Comparison of ENCODE assay signal across 8 cellular contexts in genomic region chr2:10123281-10123680, GRCh38. TPM values are rescaled to one million over a fixed set of nuclear protein-coding genes. Genes with fewer than 3 reads are reported as not detected.
DNase-seq lines count a peak whose midpoint lies in the region; ATAC-seq and TF ChIP-seq lines count a peak whose summit lies in the region.

No MANE protein-coding gene starts in this region.

- H3K27me3 ChIP-seq in heart right ventricle: peaks cover 11 to 27% (median 18%) of the 10 kb centered on the region in 7 donors
- no peaks in the 10 kb centered on the region for H3K27me3 ChIP-seq in iPS-20b (ENCODE audit: insufficient read depth, low read length)

- TF ChIP-seq CTCF in heart right ventricle (IDR thresholded peaks at IDR 0.05) (no peak), type B pancreatic cell (conservative IDR thresholded peaks at IDR 0.05) (no peak)

- H3K9me3 Mint-ChIP-seq in activated T-helper 1 cell treated with anti-CD3 and anti-CD28 coated beads, Interleukin-12 subunit alpha, Interleukin-12 subunit beta, Interleukin-2, Interleukin-4 antibody, amounts not matched to agents 30 ng/mL and 10 ng/mL and 1 ng/mL, durations not matched to agents 14 hours and 24 hours and 36 hours: no peaks in the 10 kb centered on the region
- H3K9me3 Mint-ChIP-seq in type B pancreatic cell: no peaks in the 10 kb centered on the region

- H3K27me3 Mint-ChIP-seq in activated T-helper 1 cell treated with anti-CD3 and anti-CD28 coated beads, Interleukin-12 subunit alpha, Interleukin-12 subunit beta, Interleukin-2, Interleukin-4 antibody, amounts not matched to agents 30 ng/mL and 10 ng/mL and 1 ng/mL, durations not matched to agents 14 hours and 24 hours and 36 hours (ENCODE audit: insufficient read depth): no peaks in the 10 kb centered on the region
- H3K27me3 Mint-ChIP-seq in type B pancreatic cell: no peaks in the 10 kb centered on the region

- peak overlapping the region in 8 of 10 donors; percentile 39 to 77 (median 58) for H3K4me3 ChIP-seq in heart right ventricle
- peak overlapping the region; percentile 87 for H3K4me3 ChIP-seq in iPS-20b (ENCODE audit: low read length)

- no peaks in the 10 kb centered on the region for H3K9me3 ChIP-seq in heart right ventricle
- H3K9me3 ChIP-seq in iPS-20b (ENCODE audit: insufficient read depth, low read depth, low read length): no peaks in the 10 kb centered on the region

- H3K4me1 Mint-ChIP-seq in activated T-helper 1 cell treated with anti-CD3 and anti-CD28 coated beads, Interleukin-12 subunit alpha, Interleukin-12 subunit beta, Interleukin-2, Interleukin-4 antibody, amounts not matched to agents 30 ng/mL and 10 ng/mL and 1 ng/mL, durations not matched to agents 14 hours and 24 hours and 36 hours (ENCODE audit: low read depth): peaks cover 65% of the 10 kb centered on the region
- peaks cover 43% of the 10 kb centered on the region for H3K4me1 Mint-ChIP-seq in type B pancreatic cell (ENCODE audit: unreplicated experiment)

- no peak for ATAC-seq in heart right ventricle

- peak overlapping the region; percentile 94 for H3K4me3 Mint-ChIP-seq in activated T-helper 1 cell treated with anti-CD3 and anti-CD28 coated beads, Interleukin-12 subunit alpha, Interleukin-12 subunit beta, Interleukin-2, Interleukin-4 antibody, amounts not matched to agents 30 ng/mL and 10 ng/mL and 1 ng/mL, durations not matched to agents 14 hours and 24 hours and 36 hours
- peak overlapping the region; percentile 92 for H3K4me3 Mint-ChIP-seq in type B pancreatic cell

- 4 to 6% methylated on average over 18 of the region's 18 CpGs for WGBS in heart right ventricle, 2 donors

- H3K27ac ChIP-seq in heart right ventricle (peak overlapping the region in 1 of 10 donors; percentile 77), iPS-20b (ENCODE audit: low read length) (no peak overlapping the region)

- peaks cover 14 to 70% (median 29%) of the 10 kb centered on the region in 9 donors for H3K4me1 ChIP-seq in heart right ventricle
- H3K4me1 ChIP-seq in iPS-20b (ENCODE audit: insufficient read depth, low read length): peaks cover 4% of the 10 kb centered on the region; the same call in 1 of the 2 replicates

- DNase-seq in heart right ventricle (no peak), cardiac septum (ENCODE audit: low spot score) (no peak), type B pancreatic cell (ENCODE audit: extremely low spot score, unreplicated experiment) (no peak), SW480 (ENCODE audit: low spot score) (no peak), NCI-H526 treated with DMSO at 0.1 percent for 48 hours (lab: John Stamatoyannopoulos, UW) (no peak), iPS-NIHi7 (ENCODE audit: extremely low spot score) (no peak)
- DNase-seq in activated T-helper 1 cell treated with anti-CD3 and anti-CD28 coated beads, Interleukin-12 subunit alpha, Interleukin-12 subunit beta, Interleukin-2, Interleukin-4 antibody, amounts not matched to agents 30 ng/mL and 10 ng/mL and 1 ng/mL, durations not matched to agents 14 hours and 24 hours and 36 hours (ENCODE audit: low spot score): no peak

- H3K27ac Mint-ChIP-seq in activated T-helper 1 cell treated with anti-CD3 and anti-CD28 coated beads, Interleukin-12 subunit alpha, Interleukin-12 subunit beta, Interleukin-2, Interleukin-4 antibody, amounts not matched to agents 30 ng/mL and 10 ng/mL and 1 ng/mL, durations not matched to agents 14 hours and 24 hours and 36 hours: peak overlapping the region; percentile 93
- peak overlapping the region; percentile 70 for H3K27ac Mint-ChIP-seq in type B pancreatic cell

- H3K36me3 ChIP-seq in heart right ventricle (peaks cover 0 to 6% (median 0%) of the 10 kb centered on the region in 9 donors), iPS-20b (ENCODE audit: insufficient read depth, low read depth, low read length) (peaks cover 50% of the 10 kb centered on the region)

- peak overlapping the region; percentile 84 for H3K9ac ChIP-seq in iPS-20b (ENCODE audit: low read depth, low read length)

- intact Hi-C loops in heart right ventricle (cut with DNase I) (loop anchor here in 8 of 10 donors (2.0 to 10.0 kb wide), 7 partner anchors 182 to 544 kb away; partner anchors contain the start of gene HPCAL1 (in 1 of the 8)), cardiac septum (cut with DNase I) (no loop called here)
- intact Hi-C loops in activated T-helper 1 cell treated with anti-CD3 and anti-CD28 coated beads, Interleukin-12 subunit alpha, Interleukin-12 subunit beta, Interleukin-2, Interleukin-4 antibody, amounts not matched to agents 30 ng/mL and 10 ng/mL and 1 ng/mL, durations not matched to agents 14 hours and 24 hours and 36 hours (cut with micrococcal nuclease): loop anchor here (1.0 to 5.0 kb wide), 3 partner anchors 466 to 689 kb away; partner anchors contain the start of gene PDIA6

- peaks cover 43% of the 10 kb centered on the region for H3K36me3 Mint-ChIP-seq in activated T-helper 1 cell treated with anti-CD3 and anti-CD28 coated beads, Interleukin-12 subunit alpha, Interleukin-12 subunit beta, Interleukin-2, Interleukin-4 antibody, amounts not matched to agents 30 ng/mL and 10 ng/mL and 1 ng/mL, durations not matched to agents 14 hours and 24 hours and 36 hours (ENCODE audit: low read depth)
- H3K36me3 Mint-ChIP-seq in type B pancreatic cell: peaks cover 12% of the 10 kb centered on the region

RNA-seq across cellular contexts. Expression of gene RRM2, which starts 0.7 kb away (rescaled TPM):
- 10 to 100 TPM in 1 of 10 donors, 1 to 10 TPM in 5, under 1 TPM in 4; 0.08 to 18.7 (median 1.3) TPM for total RNA-seq in heart right ventricle
- polyA plus RNA-seq in heart right ventricle: under 1 TPM; 0.22 to 0.28 TPM
- total RNA-seq in cardiac septum: 0.35 TPM
- 328 and 351 TPM in 2 replicates for total RNA-seq in activated T-helper 1 cell treated with anti-CD3 and anti-CD28 coated beads, Interleukin-12 subunit alpha, Interleukin-12 subunit beta, Interleukin-2, Interleukin-4 antibody, amounts not matched to agents 30 ng/mL and 10 ng/mL and 1 ng/mL, durations not matched to agents 14 hours and 24 hours and 36 hours
- 50.7 and 109 TPM in 2 replicates for total RNA-seq in type B pancreatic cell (ENCODE audit: low replicate concordance)

RNA-seq across cellular contexts. Expression of gene CYS1, which starts 43.1 kb away (rescaled TPM):
- 1 to 10 TPM in 9 of 10 donors, under 1 TPM in 1; 0.77 to 7.2 (median 4.2) TPM for total RNA-seq in heart right ventricle
- 1 to 10 TPM in 1 of 2 donors, under 1 TPM in 1; 0.38 to 1.2 TPM for polyA plus RNA-seq in heart right ventricle
- 3.8 TPM for total RNA-seq in cardiac septum
- 0.56 and 0.70 TPM in 2 replicates for total RNA-seq in activated T-helper 1 cell treated with anti-CD3 and anti-CD28 coated beads, Interleukin-12 subunit alpha, Interleukin-12 subunit beta, Interleukin-2, Interleukin-4 antibody, amounts not matched to agents 30 ng/mL and 10 ng/mL and 1 ng/mL, durations not matched to agents 14 hours and 24 hours and 36 hours
- total RNA-seq in type B pancreatic cell (ENCODE audit: low replicate concordance): 0.79 and 0.94 TPM in 2 replicates
